In genomic region chr6:46652232-46652602, GRCh38 we compare ENCODE assay signal across 8 cellular contexts. TPM values are rescaled to one million over a fixed set of nuclear protein-coding genes. Genes with fewer than 3 reads are reported as not detected.
A peak's percentile ranks its signal among the peaks of the same experiment; 100 is the strongest.
DNase-seq lines count a peak whose midpoint lies in the region; ATAC-seq and TF ChIP-seq lines count a peak whose summit lies in the region.

No MANE protein-coding gene starts in this region.

- peaks cover 24% of the 10 kb centered on the region for H3K4me1 Mint-ChIP-seq in WTC11

- H3K4me2 ChIP-seq in skeletal muscle satellite cell (ENCODE audit: low read length): peak overlapping the region; percentile 87

- peaks cover 23% of the 10 kb centered on the region for H3K27me3 Mint-ChIP-seq in WTC11 (ENCODE audit: low read depth)

- peak overlapping the region; percentile 77 for H3K9ac ChIP-seq in skeletal muscle satellite cell (ENCODE audit: low read depth, low read length)

- ATAC-seq in WTC11 (peak; percentile 2; the same call in 1 of the 2 replicates), GM19455 (IDR thresholded peaks at IDR 0.05; ENCODE audit: unreplicated experiment) (no peak), HG03135 (IDR thresholded peaks at IDR 0.05; ENCODE audit: unreplicated experiment) (no peak)

- POLR2A ChIA-PET in WTC11 (lab: Charles Lee): interaction anchor here (0.6 kb wide), 1 partner anchor 232 kb away, joined by 3 read pairs; no protein-coding TSS in a partner anchor

- in situ Hi-C loops in HAP-1 (cut with MboI; ENCODE audit: low sequenced_read_pairs): no loop called here

- H3K27me3 ChIP-seq in HAP-1 (ENCODE audit: low read depth) (no peaks in the 10 kb centered on the region), skeletal muscle satellite cell (ENCODE audit: control insufficient read depth, insufficient read depth, low read length) (peaks cover 2% of the 10 kb centered on the region)

- H3K4me3 Mint-ChIP-seq in WTC11: peak overlapping the region; percentile 98

- H3K36me3 ChIP-seq in HAP-1 (replicated peaks) (no peaks in the 10 kb centered on the region), skeletal muscle satellite cell (ENCODE audit: insufficient read depth, low read length) (no peaks in the 10 kb centered on the region)

- peaks cover 11% of the 10 kb centered on the region for H3K4me1 ChIP-seq in HAP-1
- H3K4me1 ChIP-seq in skeletal muscle satellite cell (ENCODE audit: control insufficient read depth, insufficient read depth, low read length): peaks cover 4% of the 10 kb centered on the region

- peak overlapping the region; percentile 96 for H3K27ac Mint-ChIP-seq in WTC11

- no peaks in the 10 kb centered on the region for H3K36me3 Mint-ChIP-seq in WTC11

- TF ChIP-seq CTCF in WTC11 (IDR thresholded peaks at IDR 0.05): no peak

- no peaks in the 10 kb centered on the region for H3K9me3 ChIP-seq in HAP-1
- no peaks in the 10 kb centered on the region for H3K9me3 ChIP-seq in skeletal muscle satellite cell (replicated peaks; ENCODE audit: low read length)

- DNase-seq in HAP-1 (ENCODE audit: low spot score in 2 of 2): no peak
- no peak for DNase-seq in WTC11 (ENCODE audit: low spot score)
- DNase-seq in globus pallidus (ENCODE audit: low spot score): peak; percentile 6
- no peak for DNase-seq in HK-2 (ENCODE audit: unreplicated experiment)
- DNase-seq in stimulated activated naive CD4-positive, alpha-beta T cell treated with Interleukin-2 at 50 U/mL for 16 hours (lab: John Stamatoyannopoulos, UW): no peak

- CTCF ChIA-PET in WTC11 (lab: Charles Lee): interaction anchor here (1.2 kb wide), 1 partner anchor 431 kb away, joined by 3 read pairs; no protein-coding TSS in a partner anchor

- H3K4me3 ChIP-seq in HAP-1 (peak overlapping the region; percentile 82), skeletal muscle satellite cell (ENCODE audit: low read length) (peak overlapping the region; percentile 91)

- no peaks in the 10 kb centered on the region for H3K9me3 Mint-ChIP-seq in WTC11

TF ChIP-seq in WTC11, 78 proteins besides CTCF, POLR2A, EP300 and RAD21:
- TF ChIP-seq MLX (CRISPR knock-in tag; IDR thresholded peaks at IDR 0.05) (no peak), ZBTB43 (CRISPR knock-in tag; IDR thresholded peaks at IDR 0.05) (no peak), MAX (CRISPR knock-in tag; IDR thresholded peaks at IDR 0.05) (no peak), OVOL2 (CRISPR knock-in tag; IDR thresholded peaks at IDR 0.05; ENCODE audit: borderline replicate concordance) (no peak), FOXJ3 (CRISPR knock-in tag; IDR thresholded peaks at IDR 0.05; ENCODE audit: borderline replicate concordance) (no peak), RELA (CRISPR knock-in tag; IDR thresholded peaks at IDR 0.05; ENCODE audit: borderline replicate concordance) (no peak), NFYB (CRISPR knock-in tag; conservative IDR thresholded peaks at IDR 0.05; ENCODE audit: low read depth) (no peak), TEAD1 (CRISPR knock-in tag; IDR thresholded peaks at IDR 0.05) (no peak), ZNF219 (CRISPR knock-in tag; IDR thresholded peaks at IDR 0.05; ENCODE audit: borderline replicate concordance) (no peak), NR2C2 (CRISPR knock-in tag; IDR thresholded peaks at IDR 0.05) (no peak), HMGA2 (CRISPR knock-in tag; IDR thresholded peaks at IDR 0.05) (no peak), GRHL2 (CRISPR knock-in tag; IDR thresholded peaks at IDR 0.05; ENCODE audit: insufficient replicate concordance, severe bottlenecking) (no peak), NFATC4 (CRISPR knock-in tag; IDR thresholded peaks at IDR 0.05) (no peak), KAT7 (CRISPR knock-in tag; IDR thresholded peaks at IDR 0.05; ENCODE audit: borderline replicate concordance) (no peak), MYBL2 (CRISPR knock-in tag; IDR thresholded peaks at IDR 0.05) (no peak), ELF4 (CRISPR knock-in tag; IDR thresholded peaks at IDR 0.05; ENCODE audit: low read depth) (no peak), E2F1 (CRISPR knock-in tag; IDR thresholded peaks at IDR 0.05) (no peak), USF2 (CRISPR knock-in tag; IDR thresholded peaks at IDR 0.05) (no peak), E2F4 (CRISPR knock-in tag; IDR thresholded peaks at IDR 0.05; ENCODE audit: borderline replicate concordance, low read depth) (no peak), ZNF121 (CRISPR knock-in tag; IDR thresholded peaks at IDR 0.05) (no peak)

RNA-seq across cellular contexts. Expression of gene CYP39A1, which starts 0.4 kb away (rescaled TPM):
- total RNA-seq in WTC11 (2021): 1.3 to 1.6 TPM (median 1.6 TPM) in 3 replicates
- under 0.01 and 0.22 TPM in 2 replicates for total RNA-seq in skeletal muscle satellite cell (2012; rRNA removed)

RNA-seq across cellular contexts. Expression of gene SLC25A27, which starts 0.6 kb away (rescaled TPM):
- 10.9 to 17.1 TPM (median 16.4 TPM) in 3 replicates for total RNA-seq in WTC11 (2021)
- 2.0 and 5.3 TPM in 2 replicates for total RNA-seq in skeletal muscle satellite cell (2012; rRNA removed)

RNA-seq across cellular contexts. Expression of gene TDRD6, which starts 35.5 kb away (rescaled TPM):
- total RNA-seq in WTC11 (2021): 0.04 to 0.07 TPM in 2 of 3 replicates, not detected in the other
- under 0.01 TPM in 1 of 2 replicates, not detected in the other for total RNA-seq in skeletal muscle satellite cell (2012; rRNA removed)
